Comparison of ENCODE assay signal across 13 cellular contexts in genomic region chr2:23446916-23447315, GRCh38.
DNase-seq lines count a peak whose midpoint lies in the region; FAIRE-seq and TF ChIP-seq lines count a peak whose summit lies in the region.
"Had no signal": no experiment of that assay in that cellular context is flagged by ENCODE, and none has a peak within 500 bp of the region (broad histone marks: within the 10 kb centered on the region; RNA-seq: fewer than 3 reads in every experiment).

No MANE protein-coding gene starts in this region.

- H3K79me2 ChIP-seq in keratinocyte (ENCODE audit: control insufficient read depth, insufficient read depth, low read length): no peaks in the 10 kb centered on the region

- no peak for DNase-seq in GM12891 (ENCODE audit: insufficient read length, low spot score)
- DNase-seq in HTR-8/SVneo (ENCODE audit: insufficient read length, low spot score): no peak
- no peak for DNase-seq in keratinocyte (ENCODE audit: low read depth, low spot score)
- DNase-seq in ureter (ENCODE audit: low spot score): peak; percentile 19
- DNase-seq in ovary: no peak
- no peak for DNase-seq in cerebellar cortex (ENCODE audit: low spot score)
- DNase-seq in GM19239 (ENCODE audit: insufficient read length, low spot score): no peak
- DNase-seq: Calu3; CD8-positive, alpha-beta T cell; DMS79 treated with DMSO at 0.1 percent for 48 hours; GF-D8; GM23248 had no signal

- no peak for TF ChIP-seq POLR2A in GM12891 (IDR thresholded peaks at IDR 0.05; ENCODE audit: low read depth, low read length)
- TF ChIP-seq POLR2A in ovary (IDR thresholded peaks at IDR 0.05): no peak

- H3K4me2 ChIP-seq in keratinocyte (ENCODE audit: control insufficient read depth, extremely low read depth, insufficient read depth, low read depth, low read length): no peak overlapping the region
- H3K4me2 ChIP-seq: BLaER1 treated with 17β-estradiol and CSF1 and Interleukin-3, amounts not matched to agents 10 nM and 100 nM had no signal

- TF ChIP-seq CTCF in keratinocyte (optimal IDR thresholded peaks at IDR 0.05 in 1 of 3, IDR thresholded peaks at IDR 0.05 in 1 of 3, conservative IDR thresholded peaks at IDR 0.05 in 1 of 3; ENCODE audit: extremely low read depth in 1 of 3, insufficient read depth in 2 of 3, low read length in 3 of 3) (no peak), ovary (IDR thresholded peaks at IDR 0.05) (no peak)

- H3K9me3 ChIP-seq in keratinocyte (ENCODE audit: control insufficient read depth, low read depth, low read length) (no peaks in the 10 kb centered on the region), ovary (no peaks in the 10 kb centered on the region)

- TF ChIP-seq EP300 in ovary (IDR thresholded peaks at IDR 0.05): no peak

- H3K36me3 ChIP-seq in keratinocyte (ENCODE audit: control insufficient read depth in 2 of 2, extremely low read depth in 1 of 2, insufficient read depth in 2 of 2, low read length in 2 of 2) (peaks cover 0 to 3% of the 10 kb centered on the region in 2 experiments), ovary (no peaks in the 10 kb centered on the region)
- H3K36me3 ChIP-seq: BLaER1 treated with 17β-estradiol and CSF1 and Interleukin-3, amounts not matched to agents 10 nM and 100 nM had no signal

- intact Hi-C loops in ovary (cut with DNase I): no loop called here

- FAIRE-seq in GM12891 (lab: Jason Lieb, UNC) (peak; percentile 63), HTR-8/SVneo (lab: Jason Lieb, UNC) (peak; percentile 64), keratinocyte (lab: Jason Lieb, UNC) (peak; percentile 74), GM19239 (lab: Jason Lieb, UNC) (no peak)

- no peak overlapping the region for H3K9ac ChIP-seq in keratinocyte (ENCODE audit: control insufficient read depth, extremely low read depth, insufficient read depth, low read length)
- H3K9ac ChIP-seq: BLaER1 treated with 17β-estradiol and CSF1 and Interleukin-3, amounts not matched to agents 10 nM and 100 nM; GM23248 had no signal

- H3K9me1 ChIP-seq in keratinocyte (ENCODE audit: control insufficient read depth, extremely low read depth, insufficient read depth, low read length): peaks cover 5% of the 10 kb centered on the region

- 87 to 92% (median 89%) methylated on average over 5 of the region's 5 CpGs for WGBS in ovary, 3 donors

- no peak overlapping the region for H3K27ac ChIP-seq in keratinocyte (ENCODE audit: control insufficient read depth, insufficient read depth, low read length)
- H3K27ac ChIP-seq in ovary: no peak overlapping the region
- H3K27ac ChIP-seq: BLaER1 treated with 17β-estradiol and CSF1 and Interleukin-3, amounts not matched to agents 10 nM and 100 nM; GM23248 had no signal

- dilution Hi-C loops in keratinocyte (cut with MboI; ENCODE audit: extremely low pct_ligation_motif_present, low sequenced_read_pairs): no loop called here

- H3K27me3 ChIP-seq in keratinocyte (ENCODE audit: control insufficient read depth, extremely low read depth, insufficient read depth, low read length) (no peaks in the 10 kb centered on the region), ovary (no peaks in the 10 kb centered on the region)

- peaks cover 29% of the 10 kb centered on the region for H4K20me1 ChIP-seq in keratinocyte (ENCODE audit: control insufficient read depth, extremely low read depth, insufficient read depth, low read length)

- H3K4me1 ChIP-seq in keratinocyte (ENCODE audit: control insufficient read depth, extremely low read depth, insufficient read depth, low read length) (peaks cover 22% of the 10 kb centered on the region), ovary (ENCODE audit: insufficient read depth) (no peaks in the 10 kb centered on the region)

- no peak overlapping the region for H2AFZ ChIP-seq in keratinocyte (ENCODE audit: control insufficient read depth, low read length)
- H2AFZ ChIP-seq: GM23248 had no signal

- H3K4me3 ChIP-seq in keratinocyte (ENCODE audit: control insufficient read depth in 2 of 3, extremely low read depth in 1 of 3, insufficient read depth in 2 of 3, low read depth in 1 of 3, low read length in 3 of 3) (no peak overlapping the region), ovary (no peak overlapping the region)
- H3K4me3 ChIP-seq: BLaER1 treated with 17β-estradiol and CSF1 and Interleukin-3, amounts not matched to agents 10 nM and 100 nM; GM23248 had no signal

TF ChIP-seq in GM12891, 5 proteins besides CTCF, POLR2A, EP300 and RAD21:
- TF ChIP-seq TAF1 (IDR thresholded peaks at IDR 0.05; ENCODE audit: low read depth, low read length) (no peak), SPI1 (IDR thresholded peaks at IDR 0.05; ENCODE audit: low read depth, low read length) (no peak), POU2F2 (IDR thresholded peaks at IDR 0.05; ENCODE audit: low read depth, low read length) (no peak), PAX5 (IDR thresholded peaks at IDR 0.05; ENCODE audit: insufficient read depth, low read length, severe bottlenecking) (no peak), POLR2AphosphoS5 (IDR thresholded peaks at IDR 0.05; ENCODE audit: low read depth, low read length) (no peak)
